In the genomic region with DNA sequence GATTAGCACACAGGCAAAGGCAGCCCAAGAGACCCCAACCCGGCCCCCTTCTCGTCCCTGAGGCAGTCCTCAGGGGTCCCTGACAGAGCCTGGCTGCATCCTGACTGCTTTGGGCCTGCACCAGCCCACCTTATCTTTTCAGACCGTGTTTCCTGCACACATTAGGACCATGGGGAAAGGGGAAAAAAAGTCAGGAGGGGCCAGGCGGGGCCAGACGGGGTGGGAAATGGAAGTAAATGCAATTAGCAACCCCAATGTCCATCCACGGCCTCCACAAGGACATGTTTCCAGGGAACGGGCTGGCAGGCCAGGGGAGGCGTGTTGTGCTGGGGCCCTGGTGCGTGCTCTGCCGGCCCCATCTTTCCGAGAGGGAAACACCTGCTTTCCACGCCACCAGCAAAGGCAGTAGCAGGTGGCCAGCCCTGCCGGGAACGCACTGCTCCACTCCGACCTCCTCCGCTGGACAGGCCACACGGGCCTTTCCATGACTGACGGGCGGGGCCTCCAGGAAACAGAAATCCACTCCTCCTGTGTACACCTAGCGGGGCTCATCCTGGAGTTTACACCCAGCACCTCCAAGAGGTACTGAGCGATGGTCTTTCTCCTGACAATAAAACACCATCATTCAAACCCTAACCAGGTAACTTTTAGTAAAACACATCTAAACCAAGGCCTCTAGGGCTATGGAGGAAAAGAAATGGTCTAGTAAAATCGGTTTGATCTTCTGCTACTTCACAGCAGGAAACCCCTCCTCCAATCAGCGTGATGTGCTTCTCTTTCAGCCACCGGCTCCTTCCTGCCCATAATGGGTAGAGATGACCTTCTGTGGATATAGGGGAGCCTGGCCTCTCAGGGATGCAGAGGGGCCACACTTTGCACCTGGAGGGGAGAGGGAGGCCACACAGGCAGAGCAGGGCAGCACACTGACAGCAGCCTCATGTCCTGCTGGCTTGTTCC, we compare ENCODE assay signal across 8 cellular contexts. TPM values are rescaled to one million over a fixed set of nuclear protein-coding genes. Genes with fewer than 3 reads are reported as not detected.
DNase-seq lines count a peak whose midpoint lies in the region; ATAC-seq and TF ChIP-seq lines count a peak whose summit lies in the region.

No MANE protein-coding gene starts in this region.

- H3K27me3 ChIP-seq in brain microvascular endothelial cell (replicated peaks): no peaks in the 10 kb centered on the region
- no peaks in the 10 kb centered on the region for H3K27me3 ChIP-seq in tibial nerve

- peak overlapping the region; percentile 80 for H3K27ac Mint-ChIP-seq in activated CD4-positive, alpha-beta T cell treated with anti-CD3 and anti-CD28 coated beads, Interleukin-2, amount 10 ng/mL, durations not matched to agents 7 days and 5 days

- H3K4me3 ChIP-seq in brain microvascular endothelial cell (ENCODE audit: low read depth, low read length): no peak overlapping the region
- no peak overlapping the region for H3K4me3 ChIP-seq in mesodermal cell (ENCODE audit: extremely low read depth, insufficient read depth, low read length, poor library complexity, severe bottlenecking)
- H3K4me3 ChIP-seq in tibial nerve: peak overlapping the region in 1 of 4 donors; percentile 9

- H3K9me3 Mint-ChIP-seq in activated CD4-positive, alpha-beta T cell treated with anti-CD3 and anti-CD28 coated beads, Interleukin-2, amount 10 ng/mL, durations not matched to agents 7 days and 5 days: no peaks in the 10 kb centered on the region

- H3K4me3 Mint-ChIP-seq in activated CD4-positive, alpha-beta T cell treated with anti-CD3 and anti-CD28 coated beads, Interleukin-2, amount 10 ng/mL, durations not matched to agents 7 days and 5 days: peak overlapping the region; percentile 62

- no peaks in the 10 kb centered on the region for H3K27me3 Mint-ChIP-seq in activated CD4-positive, alpha-beta T cell treated with anti-CD3 and anti-CD28 coated beads, Interleukin-2, amount 10 ng/mL, durations not matched to agents 7 days and 5 days

- whole genome bisulfite sequencing in mesodermal cell (ENCODE audit: insufficient coverage in 2 of 2), 2 experiments: 88 to 90% methylated on average over 18 to 20 of the region's 24 CpGs
- WGBS in tibial nerve, 2 donors: 53 to 60% methylated on average over 15 to 24 of the region's 24 CpGs

- no peak for ATAC-seq in GM18861 (IDR thresholded peaks at IDR 0.05; ENCODE audit: unreplicated experiment)
- ATAC-seq in HG03460 (IDR thresholded peaks at IDR 0.05; ENCODE audit: unreplicated experiment): no peak

- no peak for TF ChIP-seq POLR2A in tibial nerve (IDR thresholded peaks at IDR 0.05)

- H3K9me3 ChIP-seq in mesodermal cell (ENCODE audit: control insufficient read depth, low read length): no peaks in the 10 kb centered on the region
- no peaks in the 10 kb centered on the region for H3K9me3 ChIP-seq in tibial nerve

- H3K4me1 ChIP-seq in mesodermal cell (ENCODE audit: control insufficient read depth, insufficient read depth, low read length, poor library complexity, severe bottlenecking): peaks cover 61% of the 10 kb centered on the region
- peaks cover 4 to 87% (median 70%) of the 10 kb centered on the region in 4 donors for H3K4me1 ChIP-seq in tibial nerve

- POLR2A ChIA-PET in activated CD4-positive, alpha-beta T cell treated with anti-CD3 and anti-CD28 coated beads, Interleukin-2, amount 10 ng/mL, durations not matched to agents 7 days and 5 days (lab: Charles Lee): no interaction called here

- H3K27ac ChIP-seq in brain microvascular endothelial cell: peak overlapping the region; percentile 76
- peak overlapping the region; percentile 90 for H3K27ac ChIP-seq in mesodermal cell (ENCODE audit: low read depth, low read length, severe bottlenecking)
- H3K27ac ChIP-seq in tibial nerve: peak overlapping the region; percentile 30 to 98 (median 74)

- CTCF ChIA-PET in activated CD4-positive, alpha-beta T cell treated with anti-CD3 and anti-CD28 coated beads, Interleukin-2, amount 10 ng/mL, durations not matched to agents 7 days and 5 days (lab: Charles Lee): interaction anchor here (2.7 to 32.1 kb wide), 5 partner anchors 12 to 22 kb away, joined by 10 to 732 read pairs (median 232); a partner anchor contains a TSS

- peaks cover 86% of the 10 kb centered on the region for H3K4me1 Mint-ChIP-seq in activated CD4-positive, alpha-beta T cell treated with anti-CD3 and anti-CD28 coated beads, Interleukin-2, amount 10 ng/mL, durations not matched to agents 7 days and 5 days

- in situ Hi-C loops in brain microvascular endothelial cell (cut with HindIII; ENCODE audit: low pct_ligation_motif_present, low sequenced_read_pairs): no loop called here

- no peak for TF ChIP-seq EP300 in tibial nerve (IDR thresholded peaks at IDR 0.05)

- no peak for TF ChIP-seq CTCF in brain microvascular endothelial cell (IDR thresholded peaks at IDR 0.05; ENCODE audit: low read depth, low read length, missing control alignments)
- no peak for TF ChIP-seq CTCF in tibial nerve (IDR thresholded peaks at IDR 0.05)

- H3K36me3 ChIP-seq in brain microvascular endothelial cell (replicated peaks) (peaks cover 33% of the 10 kb centered on the region), mesodermal cell (ENCODE audit: control insufficient read depth, insufficient read depth, low read length) (peaks cover 63% of the 10 kb centered on the region), tibial nerve (peaks cover 0 to 29% (median 0%) of the 10 kb centered on the region in 3 donors)

- no peak for DNase-seq in activated CD4-positive, alpha-beta T cell treated with anti-CD3 and anti-CD28 coated beads, Interleukin-2, amount 10 ng/mL, durations not matched to agents 7 days and 5 days
- DNase-seq in activated CD4-positive, alpha-beta T cell treated with anti-CD3 and anti-CD28 coated beads for 1 hour: no peak
- DNase-seq in brain microvascular endothelial cell (no peak), tibial nerve (ENCODE audit: low spot score in 2 of 2) (no peak)
- DNase-seq in stimulated activated CD4-positive, alpha-beta T cell treated with anti-CD3 and anti-CD28 coated beads, Interleukin-2, amount 100 ng/mL, for 24 hours: no peak

- H3K36me3 Mint-ChIP-seq in activated CD4-positive, alpha-beta T cell treated with anti-CD3 and anti-CD28 coated beads, Interleukin-2, amount 10 ng/mL, durations not matched to agents 7 days and 5 days (ENCODE audit: low read depth): peaks cover 67% of the 10 kb centered on the region

RNA-seq across cellular contexts. Expression of a gene that starts 7.2 kb away (rescaled TPM):
- total RNA-seq in activated CD4-positive, alpha-beta T cell treated with anti-CD3 and anti-CD28 coated beads, Interleukin-2, amount 10 ng/mL, durations not matched to agents 7 days and 5 days: 100 to 1,000 TPM; 131 to 149 TPM
- polyA plus RNA-seq in mesodermal cell (2013, experiment 1 of 2): 41.5 TPM
- 36.3 TPM for polyA plus RNA-seq in mesodermal cell (2013, experiment 2 of 2)
- 10 to 100 TPM; 35.2 to 93.9 (median 42.6) TPM for total RNA-seq in tibial nerve

RNA-seq across cellular contexts. Expression of a gene that starts 26.7 kb away (rescaled TPM):
- total RNA-seq in activated CD4-positive, alpha-beta T cell treated with anti-CD3 and anti-CD28 coated beads, Interleukin-2, amount 10 ng/mL, durations not matched to agents 7 days and 5 days: 1 to 10 TPM in 1 of 2 experiments, under 1 TPM in 1; 0.42 to 1.3 TPM
- polyA plus RNA-seq in mesodermal cell (2013, experiment 1 of 2): 4.0 TPM
- polyA plus RNA-seq in mesodermal cell (2013, experiment 2 of 2): 3.1 TPM
- total RNA-seq in tibial nerve: under 1 TPM in 3 of 4 donors, not detected in 1; under 0.01 to 0.30 (median 0.21) TPM

RNA-seq across cellular contexts. Expression of a gene that starts 45.8 kb away (rescaled TPM):
- total RNA-seq in activated CD4-positive, alpha-beta T cell treated with anti-CD3 and anti-CD28 coated beads, Interleukin-2, amount 10 ng/mL, durations not matched to agents 7 days and 5 days: 10 to 100 TPM; 23.0 to 25.7 TPM
- polyA plus RNA-seq in mesodermal cell (2013, experiment 1 of 2): 13.8 TPM
- polyA plus RNA-seq in mesodermal cell (2013, experiment 2 of 2): 11.5 TPM
- 10 to 100 TPM; 33.0 to 93.6 (median 45.8) TPM for total RNA-seq in tibial nerve

RNA-seq across cellular contexts. Expression of a gene that starts 53.3 kb away (rescaled TPM):
- 10 to 100 TPM; 12.0 to 13.7 TPM for total RNA-seq in activated CD4-positive, alpha-beta T cell treated with anti-CD3 and anti-CD28 coated beads, Interleukin-2, amount 10 ng/mL, durations not matched to agents 7 days and 5 days
- polyA plus RNA-seq in mesodermal cell (2013, experiment 1 of 2): 17.9 TPM
- polyA plus RNA-seq in mesodermal cell (2013, experiment 2 of 2): 15.3 TPM
- total RNA-seq in tibial nerve: 10 to 100 TPM; 10.7 to 21.4 (median 20.2) TPM
